8 cellular contexts compared by ENCODE assay signal in the genomic region with DNA sequence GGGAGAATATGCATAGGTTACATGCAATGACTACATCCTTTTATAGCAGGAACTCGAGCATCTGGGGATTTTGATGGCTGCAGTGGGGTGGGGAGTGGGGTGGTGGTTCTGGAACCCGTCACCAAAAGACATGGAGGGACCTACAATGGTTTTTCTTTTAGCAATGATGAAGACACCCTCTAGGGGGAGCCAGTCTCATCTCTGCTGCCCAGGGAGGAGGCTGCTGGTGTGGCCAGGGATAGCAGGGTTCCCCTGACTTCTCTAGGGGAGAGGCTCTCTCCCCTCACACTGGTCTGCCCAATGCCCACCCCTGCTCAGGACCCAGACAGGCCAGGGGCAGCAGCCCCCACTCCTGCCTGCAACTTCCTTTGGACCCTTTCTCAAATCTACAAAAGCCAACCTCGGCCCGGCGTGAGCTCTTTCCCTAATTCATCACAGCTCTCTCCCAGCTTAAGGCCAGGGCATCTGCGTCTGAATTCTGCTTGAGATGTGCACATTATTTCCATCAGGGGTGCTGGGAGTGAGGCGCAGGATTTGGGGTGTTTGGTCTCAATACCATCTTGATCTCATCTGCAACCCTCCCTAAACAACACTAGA.
A peak's percentile ranks its signal among the peaks of the same experiment; 100 is the strongest.
DNase-seq lines count a peak whose midpoint lies in the region; ATAC-seq and TF ChIP-seq lines count a peak whose summit lies in the region.

No MANE protein-coding gene starts in this region.

- H3K79me2 ChIP-seq in Karpas-422 (ENCODE audit: low read length), result no peaks in the 10 kb centered on the region
- no peaks in the 10 kb centered on the region for H3K79me2 ChIP-seq in SU-DHL-6 (ENCODE audit: insufficient read depth, low read length)

- H3K4me3 ChIP-seq in Karpas-422 (ENCODE audit: low read length) (no peak overlapping the region), SU-DHL-6 (ENCODE audit: insufficient read depth, low read length, poor library complexity, severe bottlenecking) (no peak overlapping the region), foreskin fibroblast (ENCODE audit: low read depth in 1 of 2, low read length in 2 of 2) (no peak overlapping the region)

- DNase-seq in NCI-H524 (lab: John Stamatoyannopoulos, UW) (peak; percentile 31 to 71), NCI-H524 treated with DMSO at 0.1 percent for 48 hours (lab: John Stamatoyannopoulos, UW) (no peak), Karpas-422 (peak; percentile 80), foreskin fibroblast (peak; percentile 20 to 73), sciatic nerve (ENCODE audit: low spot score) (no peak)

- no peaks in the 10 kb centered on the region for H3K9me2 ChIP-seq in Karpas-422 (replicated peaks; ENCODE audit: insufficient read depth, low read length)
- H3K9me2 ChIP-seq in SU-DHL-6 (replicated peaks; ENCODE audit: insufficient read depth, low read length), result no peaks in the 10 kb centered on the region

- no peaks in the 10 kb centered on the region for H3K36me3 ChIP-seq in Karpas-422 (ENCODE audit: insufficient read depth, low read length)
- no peaks in the 10 kb centered on the region for H3K36me3 ChIP-seq in SU-DHL-6 (ENCODE audit: low read length)

- ATAC-seq in GM21786 (IDR thresholded peaks at IDR 0.05; ENCODE audit: unreplicated experiment) (peak; percentile 72), sciatic nerve (peak; percentile 66), HG03196 (IDR thresholded peaks at IDR 0.05; ENCODE audit: unreplicated experiment) (no peak)

- TF ChIP-seq CTCF in SU-DHL-6 (IDR thresholded peaks at IDR 0.05; ENCODE audit: insufficient read depth, low read length, poor library complexity, severe bottlenecking) (peak; percentile 36), foreskin fibroblast (IDR thresholded peaks at IDR 0.05; ENCODE audit: low read depth, low read length) (peak; percentile 83)

- no peaks in the 10 kb centered on the region for H3F3A ChIP-seq in SU-DHL-6 (ENCODE audit: insufficient read depth)

- H3K9ac ChIP-seq in Karpas-422 (ENCODE audit: low read length), result no peak overlapping the region
- no peak overlapping the region for H3K9ac ChIP-seq in SU-DHL-6 (ENCODE audit: low read length)

- H3K27ac ChIP-seq in Karpas-422 (ENCODE audit: low read length), result no peak overlapping the region
- no peak overlapping the region for H3K27ac ChIP-seq in SU-DHL-6 (ENCODE audit: low read depth, low read length)

- H3K4me2 ChIP-seq in Karpas-422 (ENCODE audit: low read depth, low read length, poor library complexity, severe bottlenecking) (no peak overlapping the region), SU-DHL-6 (ENCODE audit: low read depth, low read length, poor library complexity, severe bottlenecking) (no peak overlapping the region)

- H3K27me3 ChIP-seq in Karpas-422 (ENCODE audit: low read length) (no peaks in the 10 kb centered on the region), SU-DHL-6 (ENCODE audit: low read length) (no peaks in the 10 kb centered on the region)

- H3K9me3 ChIP-seq in Karpas-422 (ENCODE audit: low read length) (no peaks in the 10 kb centered on the region), SU-DHL-6 (ENCODE audit: insufficient read depth, low read length) (no peaks in the 10 kb centered on the region)

- intact Hi-C loops in sciatic nerve (cut with DNase I), result no loop called here

- no peaks in the 10 kb centered on the region for H4K20me1 ChIP-seq in Karpas-422 (ENCODE audit: insufficient read depth, low read depth, low read length)
- no peaks in the 10 kb centered on the region for H4K20me1 ChIP-seq in SU-DHL-6 (ENCODE audit: low read depth, low read length)

- H2AFZ ChIP-seq in Karpas-422 (ENCODE audit: low read length), result no peak overlapping the region
- H2AFZ ChIP-seq in SU-DHL-6 (ENCODE audit: low read depth, low read length, severe bottlenecking), result no peak overlapping the region

- H3K4me1 ChIP-seq in Karpas-422 (ENCODE audit: low read length), result no peaks in the 10 kb centered on the region

Comparison
In these comparisons a context has a peak if more than half of its experiments do, and no peak if none do; other contexts are left out.
1. DNase-seq: peak in NCI-H524 (2 of 2), Karpas-422 (single experiment) and foreskin fibroblast (2 of 2); none in NCI-H524 treated with DMSO at 0.1 percent for 48 hours (single experiment) and sciatic nerve (single experiment).